16 cellular contexts compared by ENCODE assay signal in genomic region chr2:181398000-181398399, GRCh38.
"Had no signal": no experiment of that assay in that cellular context is flagged by ENCODE, and none has a peak within 500 bp of the region (broad histone marks: within the 10 kb centered on the region; RNA-seq: fewer than 3 reads in every experiment).

No MANE protein-coding gene starts in this region.

- H3K27ac ChIP-seq: heart left ventricle, sigmoid colon had no signal

- FAIRE-seq: endometrium, frontal cortex, islet of Langerhans, small intestine had no signal

- H3K4me3 ChIP-seq: heart left ventricle, sigmoid colon had no signal

- DNase-seq: effector memory CD4-positive, alpha-beta T cell; heart left ventricle; hippocampal formation; kidney glomerular epithelial cell; mammary epithelial cell; naive thymus-derived CD8-positive, alpha-beta T cell; posterior cingulate gyrus; sigmoid colon; small intestine; stimulated activated CD4-positive, alpha-beta T cell treated with anti-CD3 and anti-CD28 coated beads, Interleukin-12 subunit alpha, Interleukin-12 subunit beta, amount 100 ng/mL, for 4 hours; stimulated activated naive CD4-positive, alpha-beta T cell treated with Interleukin-2 at 50 U/mL for 16 hours had no signal

- H3K36me3 ChIP-seq: heart left ventricle, sigmoid colon had no signal

- ATAC-seq: esophagus mucosa; heart left ventricle; left lobe of liver; naive thymus-derived CD8-positive, alpha-beta T cell had no signal

- H3K27me3 ChIP-seq: heart left ventricle, sigmoid colon had no signal

- H3K9me3 ChIP-seq: heart left ventricle, sigmoid colon had no signal
